Comparison of ENCODE assay signal across 13 cellular contexts in the genomic region with DNA sequence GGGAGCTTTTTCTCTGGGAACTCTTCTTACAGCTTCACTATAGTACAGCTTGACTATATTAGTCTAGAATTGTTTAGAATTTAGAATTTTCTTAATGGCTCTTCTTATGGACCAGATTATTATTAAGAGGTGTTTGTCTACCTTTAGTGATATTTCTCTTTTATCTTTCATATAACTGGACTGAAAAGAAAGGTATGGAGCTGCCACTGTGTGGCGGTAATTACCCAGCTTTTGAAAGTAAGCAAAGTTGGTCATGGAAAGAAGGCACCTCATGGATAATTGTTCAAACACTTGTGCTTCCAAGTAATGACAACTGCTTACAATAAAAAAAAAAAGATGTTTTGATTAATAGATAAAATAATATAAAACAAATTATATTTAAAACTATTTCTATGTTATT.
DNase-seq lines count a peak whose midpoint lies in the region; ATAC-seq, FAIRE-seq and TF ChIP-seq lines count a peak whose summit lies in the region.
"Had no signal": no experiment of that assay in that cellular context is flagged by ENCODE, and none has a peak within 500 bp of the region (broad histone marks: within the 10 kb centered on the region; RNA-seq: fewer than 3 reads in every experiment).

No MANE protein-coding gene starts in this region.

- H3K9ac ChIP-seq in MM.1S (ENCODE audit: low read length) (no peak overlapping the region), GM12878 (ENCODE audit: control insufficient read depth, insufficient read depth, low read length) (no peak overlapping the region), neural progenitor cell (no peak overlapping the region)

- RAD21 ChIA-PET in GM12878 (lab: Charles Lee; ENCODE audit: unreplicated experiment) = interaction anchor here (0.8 to 2.8 kb wide), 8 partner anchors 9 to 1242 kb away, joined by 3 to 74 read pairs (median 4); no protein-coding TSS in a partner anchor

- DNase-seq in NCI-H2171 treated with DMSO at 0.1 percent for 48 hours (lab: John Stamatoyannopoulos, UW) (peak; percentile 0), NCI-H2171 (lab: John Stamatoyannopoulos, UW) (no peak), MM.1S (no peak), GM12878 (ENCODE audit: low read depth, low spot score) (no peak), neural progenitor cell (ENCODE audit: low spot score) (peak; percentile 27), endothelial cell (ENCODE audit: low spot score) (no peak), gastrocnemius medialis (no peak)
- DNase-seq: DMS79, hypothalamus, pancreas had no signal

- H3K36me3 Mint-ChIP-seq in neural progenitor cell = no peaks in the 10 kb centered on the region
- no peaks in the 10 kb centered on the region for H3K36me3 Mint-ChIP-seq in endothelial cell (ENCODE audit: low read depth, unreplicated experiment)

- no peak for TF ChIP-seq EP300 in GM12878 (IDR thresholded peaks at IDR 0.05; ENCODE audit: borderline replicate concordance in 1 of 2, control insufficient read depth in 1 of 2, low read depth in 2 of 2, low read length in 2 of 2)

- no peaks in the 10 kb centered on the region for H3F3A ChIP-seq in MM.1S (ENCODE audit: insufficient read depth, low read length)
- H3F3A ChIP-seq in neural progenitor cell (ENCODE audit: low read depth) = no peaks in the 10 kb centered on the region

- H3K36me3 ChIP-seq in MM.1S (replicated peaks; ENCODE audit: insufficient read depth, low read length) (no peaks in the 10 kb centered on the region), GM12878 (ENCODE audit: control insufficient read depth in 2 of 2, insufficient read depth in 2 of 2, low read length in 1 of 2) (no peaks in the 10 kb centered on the region), neural progenitor cell (no peaks in the 10 kb centered on the region), gastrocnemius medialis (no peaks in the 10 kb centered on the region)
- H3K36me3 ChIP-seq: pancreas had no signal

- CTCF ChIA-PET in GM12878 (lab: Yijun Ruan, JAX) = interaction anchor here (0.5 to 5.4 kb wide), 18 partner anchors 9 to 1287 kb away, joined by 3 to 120 read pairs (median 4); no protein-coding TSS in a partner anchor

- H3K4me3 Mint-ChIP-seq in neural progenitor cell = no peak overlapping the region
- no peak overlapping the region for H3K4me3 Mint-ChIP-seq in endothelial cell (ENCODE audit: unreplicated experiment)

- no peak overlapping the region for H3K27ac Mint-ChIP-seq in neural progenitor cell
- H3K27ac Mint-ChIP-seq in endothelial cell (ENCODE audit: unreplicated experiment) = no peak overlapping the region
- H3K27ac Mint-ChIP-seq: activated T-helper 2 cell treated with anti-CD3 and anti-CD28 coated beads, Interferon-gamma antibody, Interleukin-2, Interleukin-4, amounts not matched to agents 10 μg/mL and 5 μg/mL and 100 μg/mL, durations not matched to agents 14 hours and 24 hours and 36 hours had no signal

- no peaks in the 10 kb centered on the region for H4K20me1 ChIP-seq in MM.1S (ENCODE audit: insufficient read depth, low read length)
- no peaks in the 10 kb centered on the region for H4K20me1 ChIP-seq in GM12878 (ENCODE audit: control insufficient read depth, insufficient read depth)
- no peaks in the 10 kb centered on the region for H4K20me1 ChIP-seq in neural progenitor cell (ENCODE audit: low read depth)

- H3K9me3 ChIP-seq in MM.1S (replicated peaks; ENCODE audit: insufficient read depth, low read length) (no peaks in the 10 kb centered on the region), GM12878 (replicated peaks; ENCODE audit: control insufficient read depth, insufficient read depth, low read length) (no peaks in the 10 kb centered on the region), neural progenitor cell (ENCODE audit: low read depth) (no peaks in the 10 kb centered on the region), gastrocnemius medialis (no peaks in the 10 kb centered on the region)
- H3K9me3 ChIP-seq: pancreas had no signal

- no peak overlapping the region for H3K4me2 ChIP-seq in MM.1S (ENCODE audit: low read depth, low read length)
- H3K4me2 ChIP-seq in GM12878 (ENCODE audit: control insufficient read depth, insufficient read depth) = no peak overlapping the region
- no peak overlapping the region for H3K4me2 ChIP-seq in neural progenitor cell

- TF ChIP-seq CTCF in MM.1S (IDR thresholded peaks at IDR 0.05; ENCODE audit: low read length) (peak; percentile 17; the same call in 1 of the 2 replicates), GM12878 (IDR thresholded peaks at IDR 0.05 in 2 of 3, conservative IDR thresholded peaks at IDR 0.05 in 1 of 3; ENCODE audit: control insufficient read depth in 2 of 3, extremely low read depth in 1 of 3, insufficient read depth in 1 of 3, low read depth in 3 of 3, low read length in 3 of 3) (peak in 1 of 3 experiments; percentile 40; a peak in 2 of 6 replicates), neural progenitor cell (IDR thresholded peaks at IDR 0.05) (peak; percentile 60), endothelial cell (IDR thresholded peaks at IDR 0.05; ENCODE audit: unreplicated experiment) (no peak), gastrocnemius medialis (IDR thresholded peaks at IDR 0.05 in 4 of 5, conservative IDR thresholded peaks at IDR 0.05 in 1 of 5) (no peak)

- no peaks in the 10 kb centered on the region for H3K4me1 Mint-ChIP-seq in neural progenitor cell
- H3K4me1 Mint-ChIP-seq in endothelial cell (ENCODE audit: unreplicated experiment) = no peaks in the 10 kb centered on the region

- in situ Hi-C loops in GM12878 (cut with MboI) = no loop called here
- in situ Hi-C loops in gastrocnemius medialis (cut with MboI; ENCODE audit: low sequenced_read_pairs in 4 of 4) = no loop called here

- WGBS in GM12878 (ENCODE audit: insufficient coverage, insufficient replicate concordance, low lambda C conversion rate, missing lambda C conversion rate) = 44% methylated on average over 1 of the region's 1 CpG

- TF ChIP-seq RAD21 in GM12878 (IDR thresholded peaks at IDR 0.05; ENCODE audit: insufficient read depth, low read depth, low read length) = peak; percentile 69

- no peaks in the 10 kb centered on the region for H3K9me3 Mint-ChIP-seq in neural progenitor cell
- no peaks in the 10 kb centered on the region for H3K9me3 Mint-ChIP-seq in endothelial cell (ENCODE audit: unreplicated experiment)

- FAIRE-seq in GM12878 (lab: Jason Lieb, UNC) = no peak
- FAIRE-seq: H54, pancreas had no signal

- H3K79me2 ChIP-seq in MM.1S (ENCODE audit: low read length) (no peaks in the 10 kb centered on the region), GM12878 (ENCODE audit: control insufficient read depth, insufficient read depth, low read length) (no peaks in the 10 kb centered on the region), neural progenitor cell (ENCODE audit: low read depth) (no peaks in the 10 kb centered on the region)

- intact Hi-C loops in GM12878 (cut with micrococcal nuclease; ENCODE audit: unreplicated experiment) = loop anchor here (2.0 kb wide), 1 partner anchor 266 kb away; no protein-coding TSS in a partner anchor
- intact Hi-C loops in gastrocnemius medialis (cut with DNase I; ENCODE audit: low total_unique reads) = no loop called here

- SMC1A ChIA-PET in GM12878 (lab: Charles Lee; ENCODE audit: uncharacterized antibody, unreplicated experiment) = interaction anchor here (0.6 to 4.7 kb wide), 9 partner anchors 9 to 1242 kb away, joined by 3 to 75 read pairs (median 4); no protein-coding TSS in a partner anchor

- H2AFZ ChIP-seq in MM.1S (ENCODE audit: low read length) (no peak overlapping the region), GM12878 (ENCODE audit: control insufficient read depth, low read depth, low read length) (no peak overlapping the region), neural progenitor cell (replicated peaks) (no peak overlapping the region)

- no peaks in the 10 kb centered on the region for H3K27me3 Mint-ChIP-seq in neural progenitor cell (ENCODE audit: insufficient read depth, low read depth)
- no peaks in the 10 kb centered on the region for H3K27me3 Mint-ChIP-seq in endothelial cell (ENCODE audit: unreplicated experiment)

- ATAC-seq in GM12878 (peak; percentile 42; the same call in 1 of the 3 replicates), GM21529 (IDR thresholded peaks at IDR 0.05; ENCODE audit: unreplicated experiment) (no peak), gastrocnemius medialis (no peak)
- ATAC-seq: pancreas had no signal

- POLR2A ChIA-PET in GM12878 (lab: Charles Lee) = no interaction called here

- H3K27me3 ChIP-seq in MM.1S (replicated peaks; ENCODE audit: insufficient read depth, low read length) = no peaks in the 10 kb centered on the region
- no peaks in the 10 kb centered on the region for H3K27me3 ChIP-seq in GM12878 (replicated peaks in 1 of 2; ENCODE audit: control insufficient read depth in 2 of 2, insufficient read depth in 2 of 2, low read length in 1 of 2)
- no peaks in the 10 kb centered on the region for H3K27me3 ChIP-seq in neural progenitor cell
- no peaks in the 10 kb centered on the region for H3K27me3 ChIP-seq in gastrocnemius medialis
- H3K27me3 ChIP-seq: pancreas had no signal

- H3K4me1 ChIP-seq in MM.1S (ENCODE audit: low read length) (no peaks in the 10 kb centered on the region), GM12878 (ENCODE audit: control insufficient read depth, insufficient read depth, low read length) (no peaks in the 10 kb centered on the region), neural progenitor cell (no peaks in the 10 kb centered on the region), gastrocnemius medialis (no peaks in the 10 kb centered on the region)
- H3K4me1 ChIP-seq: pancreas had no signal

- TF ChIP-seq POLR2A in GM12878 (IDR thresholded peaks at IDR 0.05; ENCODE audit: low read depth, low read length) (no peak), gastrocnemius medialis (IDR thresholded peaks at IDR 0.05) (no peak)

- no peak overlapping the region for H3K4me3 ChIP-seq in MM.1S (ENCODE audit: low read length)
- H3K4me3 ChIP-seq in GM12878 = no peak overlapping the region
- H3K4me3 ChIP-seq in neural progenitor cell = no peak overlapping the region
- H3K4me3 ChIP-seq in gastrocnemius medialis = no peak overlapping the region
- H3K4me3 ChIP-seq: pancreas had no signal

- no TSS peak for BruUV-seq in GM12878 (replicated peaks; lab: Mats Ljungman, UMichigan)

- no peaks in the 10 kb centered on the region for H3K9me2 ChIP-seq in MM.1S (replicated peaks; ENCODE audit: insufficient read depth, low read length)

- no peak overlapping the region for H3K27ac ChIP-seq in MM.1S (ENCODE audit: low read length)
- H3K27ac ChIP-seq in GM12878 (ENCODE audit: control insufficient read depth, insufficient read depth) = no peak overlapping the region
- H3K27ac ChIP-seq in neural progenitor cell = no peak overlapping the region
- no peak overlapping the region for H3K27ac ChIP-seq in gastrocnemius medialis
- H3K27ac ChIP-seq: pancreas had no signal

TF ChIP-seq in GM12878, 131 proteins besides CTCF, POLR2A, EP300 and RAD21:
- no peak for TF ChIP-seq NBN (IDR thresholded peaks at IDR 0.05)
- no peak for TF ChIP-seq STAT1 (conservative IDR thresholded peaks at IDR 0.05)
- peak; percentile 59; the same call in 1 of the 2 replicates for TF ChIP-seq SMC3 (IDR thresholded peaks at IDR 0.05; ENCODE audit: borderline replicate concordance, low read length)
- TF ChIP-seq HDAC2 (IDR thresholded peaks at IDR 0.05) = no peak

Comparison
In these comparisons a context has a peak if more than half of its experiments do, and no peak if none do; other contexts are left out.
1. DNase-seq: peak in NCI-H2171 treated with DMSO at 0.1 percent for 48 hours (single experiment) and neural progenitor cell (single experiment); none in NCI-H2171 (single experiment), MM.1S (single experiment), GM12878 (single experiment), endothelial cell (single experiment) and gastrocnemius medialis (0 of 2).
2. CTCF ChIP-seq: peak in MM.1S (single experiment) and neural progenitor cell (single experiment); none in endothelial cell (single experiment) and gastrocnemius medialis (0 of 5).